In the genomic region with DNA sequence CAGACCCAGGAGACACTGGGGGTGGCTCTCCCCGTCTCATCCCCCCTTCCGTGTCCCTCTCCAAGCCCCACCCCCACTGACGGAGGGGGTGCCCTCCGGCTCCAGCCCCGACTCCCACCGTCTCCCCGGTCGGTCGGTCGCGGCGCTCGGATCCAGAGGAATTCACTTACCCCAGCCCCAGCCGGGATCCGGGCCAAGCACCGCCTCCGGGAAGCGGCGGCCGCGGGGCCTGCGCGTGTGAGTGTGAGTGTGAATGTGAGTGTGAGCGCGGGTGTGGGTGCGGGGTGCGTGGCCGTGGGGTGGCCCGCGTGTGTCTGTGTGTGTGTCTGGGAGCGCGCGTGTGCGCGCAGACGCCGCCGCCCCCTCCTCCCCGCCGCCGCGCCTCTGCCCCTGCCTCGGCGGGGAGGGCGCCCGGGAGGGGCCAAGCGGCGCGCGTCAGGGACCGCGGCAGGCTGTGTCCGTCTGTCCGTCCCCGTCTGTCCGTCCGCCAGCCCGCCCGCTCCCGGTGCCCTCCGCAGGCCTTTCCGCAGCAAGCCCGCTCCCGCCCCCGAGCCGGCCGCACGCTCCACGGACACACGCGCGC, we compare ENCODE assay signal across 8 cellular contexts. TPM values are rescaled to one million over a fixed set of nuclear protein-coding genes. Genes with fewer than 3 reads are reported as not detected.
DNase-seq lines count a peak whose midpoint lies in the region; FAIRE-seq and TF ChIP-seq lines count a peak whose summit lies in the region.

A gene with protein sequence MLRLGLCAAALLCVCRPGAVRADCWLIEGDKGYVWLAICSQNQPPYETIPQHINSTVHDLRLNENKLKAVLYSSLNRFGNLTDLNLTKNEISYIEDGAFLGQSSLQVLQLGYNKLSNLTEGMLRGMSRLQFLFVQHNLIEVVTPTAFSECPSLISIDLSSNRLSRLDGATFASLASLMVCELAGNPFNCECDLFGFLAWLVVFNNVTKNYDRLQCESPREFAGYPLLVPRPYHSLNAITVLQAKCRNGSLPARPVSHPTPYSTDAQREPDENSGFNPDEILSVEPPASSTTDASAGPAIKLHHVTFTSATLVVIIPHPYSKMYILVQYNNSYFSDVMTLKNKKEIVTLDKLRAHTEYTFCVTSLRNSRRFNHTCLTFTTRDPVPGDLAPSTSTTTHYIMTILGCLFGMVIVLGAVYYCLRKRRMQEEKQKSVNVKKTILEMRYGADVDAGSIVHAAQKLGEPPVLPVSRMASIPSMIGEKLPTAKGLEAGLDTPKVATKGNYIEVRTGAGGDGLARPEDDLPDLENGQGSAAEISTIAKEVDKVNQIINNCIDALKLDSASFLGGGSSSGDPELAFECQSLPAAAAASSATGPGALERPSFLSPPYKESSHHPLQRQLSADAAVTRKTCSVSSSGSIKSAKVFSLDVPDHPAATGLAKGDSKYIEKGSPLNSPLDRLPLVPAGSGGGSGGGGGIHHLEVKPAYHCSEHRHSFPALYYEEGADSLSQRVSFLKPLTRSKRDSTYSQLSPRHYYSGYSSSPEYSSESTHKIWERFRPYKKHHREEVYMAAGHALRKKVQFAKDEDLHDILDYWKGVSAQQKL (minus strand): TSS at position 352 of the 583 bp plus-strand sequence. CDS start 51,945 bp downstream, outside the sequence.

- no peak within 1 kb of the TSS for H3K9ac ChIP-seq in kidney (ENCODE audit: low read length in 2 of 2)

- no peak within 1 kb of the TSS for H3K27ac ChIP-seq in kidney (ENCODE audit: low read depth in 2 of 2, low read length in 2 of 2)
- no peak within 1 kb of the TSS for H3K27ac ChIP-seq in testis

- intact Hi-C loops in kidney (cut with DNase I), result no loop called here
- intact Hi-C loops in testis (cut with DNase I; ENCODE audit: low total_unique reads), result loop anchor here (10.0 kb wide), 1 partner anchor 112 kb away; no protein-coding TSS in a partner anchor

- TF ChIP-seq POLR2A in testis (IDR thresholded peaks at IDR 0.05), result no peak

- FAIRE-seq in kidney (lab: Jason Lieb, UNC), result no peak

- in situ Hi-C loops in astrocyte of the cerebellum (cut with HindIII; ENCODE audit: low sequenced_read_pairs), result no loop called here

- 0% methylated on average over 8 to 50 of the region's 72 CpGs for WGBS in testis, 2 donors

- H3K9me3 ChIP-seq in kidney (ENCODE audit: control insufficient read depth in 1 of 2, low read length in 2 of 2) (no peaks in the 10 kb centered on the region), testis (no peaks in the 10 kb centered on the region)

- H3K27me3 ChIP-seq in testis, result no peaks in the 10 kb centered on the region

- DNase-seq in NCI-H748 (lab: John Stamatoyannopoulos, UW; ENCODE audit: unreplicated experiment) (peak; percentile 6), NCI-H748 treated with DMSO at 0.1 percent for 48 hours (lab: John Stamatoyannopoulos, UW) (no peak), astrocyte of the cerebellum (ENCODE audit: low read depth) (no peak), kidney (peak; percentile 85), testis (no peak), GM19240 (ENCODE audit: insufficient read length, low spot score) (no peak), SKM-1 treated with dmso at 0.1 percent for 144 hours (lab: John Stamatoyannopoulos, UW; ENCODE audit: unreplicated experiment) (no peak)
- no peak for DNase-seq in activated CD4-positive, alpha-beta T cell treated with anti-CD3 and anti-CD28 coated beads, Interleukin-2, amount 50 U/mL, for 48 hours

- H3K4me1 ChIP-seq in kidney (ENCODE audit: control insufficient read depth in 1 of 2, insufficient read depth in 1 of 2, low read depth in 1 of 2, low read length in 2 of 2), result peaks cover 0 to 4% of the 10 kb centered on the region in 2 donors
- peaks cover 5% of the 10 kb centered on the region for H3K4me1 ChIP-seq in testis

- H3K4me3 ChIP-seq in astrocyte of the cerebellum (ENCODE audit: low read depth, low read length) (peak within 1 kb of the TSS; percentile 49), kidney (ENCODE audit: low read length in 2 of 2) (no peak within 1 kb of the TSS), testis (peak within 1 kb of the TSS; percentile 36 to 44)

- no peak for TF ChIP-seq CTCF in astrocyte of the cerebellum (IDR thresholded peaks at IDR 0.05; ENCODE audit: low read depth, low read length, missing control alignments)
- TF ChIP-seq CTCF in kidney (IDR thresholded peaks at IDR 0.05; ENCODE audit: borderline replicate concordance, extremely low read depth, insufficient read depth), result no peak
- no peak for TF ChIP-seq CTCF in testis (IDR thresholded peaks at IDR 0.05)

- no peaks in the 10 kb centered on the region for H3K36me3 ChIP-seq in kidney (ENCODE audit: control insufficient read depth in 1 of 2, insufficient read depth in 2 of 2, low read length in 2 of 2)
- no peaks in the 10 kb centered on the region for H3K36me3 ChIP-seq in testis (ENCODE audit: low read depth, missing control alignments)

RNA-seq across cellular contexts. Expression of the gene that starts here (rescaled TPM):
- 4.6 TPM for total RNA-seq in kidney
- 0.19 TPM for polyA plus RNA-seq in kidney (ENCODE audit: insufficient read depth, low read depth, low replicate concordance)
- 1 to 10 TPM; 5.3 to 5.7 TPM for total RNA-seq in testis
- 4.8 TPM for polyA plus RNA-seq in testis (ENCODE audit: insufficient read depth, low read depth, low replicate concordance)

Comparison
In these comparisons a context has a peak if more than half of its experiments do, and no peak if none do; other contexts are left out.
1. DNase-seq: peak in NCI-H748 (single experiment) and kidney (single experiment); none in NCI-H748 treated with DMSO at 0.1 percent for 48 hours (single experiment), astrocyte of the cerebellum (single experiment), testis (single experiment), GM19240 (single experiment), activated CD4-positive, alpha-beta T cell treated with anti-CD3 and anti-CD28 coated beads, Interleukin-2, amount 50 U/mL, for 48 hours (0 of 2) and SKM-1 treated with dmso at 0.1 percent for 144 hours (single experiment).
2. H3K4me3 ChIP-seq: peak in astrocyte of the cerebellum (single experiment) and testis (2 of 2); none in kidney (0 of 2).